In the genomic region with DNA sequence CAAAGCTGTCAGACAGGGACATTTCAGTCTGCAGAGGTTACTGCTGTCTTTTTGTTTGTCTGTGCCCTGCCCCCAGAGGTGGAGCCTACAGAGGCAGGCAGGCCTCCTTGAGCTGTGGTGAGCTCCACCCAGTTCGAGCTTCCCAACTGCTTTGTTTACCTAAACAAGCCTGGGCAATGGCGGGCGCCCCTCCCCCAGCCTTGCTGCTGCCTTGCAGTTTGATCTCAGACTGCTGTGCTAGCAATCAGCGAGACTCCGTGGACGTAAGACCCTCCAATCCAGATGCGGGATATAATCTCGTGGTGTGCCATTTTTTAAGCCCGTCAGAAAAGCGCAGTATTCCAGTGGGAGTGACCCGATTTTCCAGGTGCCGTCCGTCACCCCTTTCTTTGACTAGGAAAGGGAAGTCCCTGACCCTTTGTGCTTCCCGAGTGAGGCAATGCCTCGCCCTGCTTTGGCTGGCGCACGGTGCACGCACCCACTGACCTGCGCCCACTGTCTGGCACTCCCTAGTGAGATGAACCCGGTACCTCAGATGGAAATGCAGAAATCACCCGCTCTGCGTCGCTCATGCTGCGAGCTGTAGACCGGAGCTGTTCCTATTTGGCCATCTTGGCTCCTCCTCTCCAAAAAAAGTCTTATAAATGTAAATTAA, we compare ENCODE assay signal across 5 cellular contexts. TPM values are rescaled to one million over a fixed set of nuclear protein-coding genes. Genes with fewer than 3 reads are reported as not detected.
"Had no signal": no experiment of that assay in that cellular context is flagged by ENCODE, and none has a peak within 500 bp of the region (broad histone marks: within the 10 kb centered on the region; RNA-seq: fewer than 3 reads in every experiment).

No MANE protein-coding gene starts in this region.

RNA-seq across cellular contexts. Expression of gene RIMS1, which starts 54.1 kb away (rescaled TPM):
- total RNA-seq: activated CD4-positive, alpha-beta memory T cell treated with anti-CD3 and anti-CD28 coated beads, Interleukin-2, amount 10 ng/mL, durations not matched to agents 7 days and 5 days; activated CD4-positive, alpha-beta T cell treated with anti-CD3 and anti-CD28 coated beads, Interleukin-2, amount 10 ng/mL, durations not matched to agents 7 days and 5 days; activated T-cell treated with anti-CD3 and anti-CD28 coated beads, Interleukin-2, amount 50 U/mL, for 72 hours; foreskin keratinocyte; T-helper 2 cell treated with Interferon-gamma antibody and Interleukin-4, amounts not matched to agents 100 ng/mL and 5 ng/mL, for 36 hours had no signal
